Comparison of ENCODE assay signal across 1 cellular context in genomic region chr3:149648525-149648924, GRCh38.
TF ChIP-seq lines count a peak whose summit lies in the region.

No MANE protein-coding gene starts in this region.

TF ChIP-seq in HepG2, 621 proteins besides CTCF, POLR2A, EP300 and RAD21 (continued from another document):
- TF ChIP-seq ZNF281 (CRISPR knock-in tag; IDR thresholded peaks at IDR 0.05; ENCODE audit: borderline replicate concordance) (no peak), PAF1 (CRISPR knock-in tag; IDR thresholded peaks at IDR 0.05) (no peak), BRD4 (CRISPR knock-in tag; IDR thresholded peaks at IDR 0.05) (no peak), ZNF790 (CRISPR knock-in tag; IDR thresholded peaks at IDR 0.05; ENCODE audit: borderline replicate concordance) (no peak), ZNF652 (CRISPR knock-in tag; IDR thresholded peaks at IDR 0.05; ENCODE audit: borderline replicate concordance, low read depth) (no peak), LBX2 (CRISPR knock-in tag; IDR thresholded peaks at IDR 0.05; ENCODE audit: borderline replicate concordance) (no peak), ZNF296 (CRISPR knock-in tag; conservative IDR thresholded peaks at IDR 0.05) (no peak), GRHL1 (CRISPR knock-in tag; conservative IDR thresholded peaks at IDR 0.05) (no peak), TARDBP (CRISPR knock-in tag; IDR thresholded peaks at IDR 0.05) (no peak)
